ENCODE assay signal across 15 cellular contexts in the genomic region with DNA sequence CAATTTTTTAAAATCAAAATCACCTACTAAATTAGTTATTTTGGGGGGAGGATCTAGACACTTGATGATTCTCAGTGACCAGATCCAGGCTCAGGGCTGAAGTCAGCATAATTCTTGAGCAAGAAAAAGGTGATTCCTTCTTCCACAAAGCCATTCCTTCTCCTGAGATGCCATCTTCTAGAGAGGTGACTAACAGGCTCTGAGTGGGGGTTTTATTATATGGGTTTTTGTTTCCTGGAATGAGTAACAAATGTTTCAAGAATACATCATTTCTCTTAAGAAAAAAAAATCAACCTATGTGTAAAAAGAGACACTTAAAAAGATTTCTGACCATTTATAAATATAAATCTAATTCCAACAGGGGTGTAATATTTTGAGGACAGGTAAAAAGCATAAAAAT.
DNase-seq lines count a peak whose midpoint lies in the region; ATAC-seq lines count a peak whose summit lies in the region.
"Had no signal": no experiment of that assay in that cellular context is flagged by ENCODE, and none has a peak within 500 bp of the region (broad histone marks: within the 10 kb centered on the region; RNA-seq: fewer than 3 reads in every experiment).

No MANE protein-coding gene starts in this region.

- no peaks in the 10 kb centered on the region for H3K27me3 Mint-ChIP-seq in CD4-positive, alpha-beta memory T cell
- no peaks in the 10 kb centered on the region for H3K27me3 Mint-ChIP-seq in activated naive CD8-positive, alpha-beta T cell

- POLR2A ChIA-PET in CD4-positive, alpha-beta memory T cell (lab: Charles Lee; ENCODE audit: partially characterized antibody) = interaction anchor here (5.6 kb wide), 1 partner anchor 13 kb away, joined by 43 read pairs; no protein-coding TSS in a partner anchor

- peaks cover 0 to 2% (median 0%) of the 10 kb centered on the region in 8 donors for H3K9me3 Mint-ChIP-seq in CD4-positive, alpha-beta memory T cell
- H3K9me3 Mint-ChIP-seq in activated naive CD8-positive, alpha-beta T cell (ENCODE audit: low read depth) = no peaks in the 10 kb centered on the region
- H3K9me3 Mint-ChIP-seq: neural progenitor cell had no signal

- no peak for DNase-seq in CD4-positive, alpha-beta memory T cell
- DNase-seq in HS-5 (ENCODE audit: low read depth) = peak; percentile 94
- peak; percentile 69 for DNase-seq in kidney glomerular epithelial cell (lab: John Stamatoyannopoulos, UW)
- no peak for DNase-seq in NCI-H1417 treated with DMSO at 0.1 percent for 48 hours (lab: John Stamatoyannopoulos, UW)
- no peak for DNase-seq in NCI-H2227 treated with DMSO at 0.1 percent for 48 hours (lab: John Stamatoyannopoulos, UW)
- DNase-seq: activated gamma-delta T cell, cortex of kidney, NCI-H1092 treated with DMSO at 0.1 percent for 48 hours, SHP77, small intestine had no signal

- intact Hi-C loops in CD4-positive, alpha-beta memory T cell (cut with micrococcal nuclease) = loop anchor here (5.0 kb wide), 1 partner anchor 34 kb away; no protein-coding TSS in a partner anchor

- H3K27me3 ChIP-seq in CD4-positive, alpha-beta memory T cell (ENCODE audit: insufficient read depth, low read length) = no peaks in the 10 kb centered on the region
- H3K27me3 ChIP-seq: neural progenitor cell, tibial nerve had no signal

- H3K4me3 ChIP-seq in CD4-positive, alpha-beta memory T cell (ENCODE audit: low read length in 2 of 2) = no peak overlapping the region
- H3K4me3 ChIP-seq: neural progenitor cell, tibial nerve had no signal

- CTCF ChIA-PET in CD4-positive, alpha-beta memory T cell (lab: Charles Lee; ENCODE audit: partially characterized antibody) = interaction anchor here (1.2 to 4.0 kb wide), 7 partner anchors 11 to 208 kb away, joined by 3 to 85 read pairs (median 8); no protein-coding TSS in a partner anchor

- H3K36me3 Mint-ChIP-seq in CD4-positive, alpha-beta memory T cell = peaks cover 38 to 62% of the 10 kb centered on the region in 2 donors
- peaks cover 17% of the 10 kb centered on the region for H3K36me3 Mint-ChIP-seq in activated naive CD8-positive, alpha-beta T cell
- H3K36me3 Mint-ChIP-seq: neural progenitor cell had no signal

- no peaks in the 10 kb centered on the region for H3K9me3 ChIP-seq in CD4-positive, alpha-beta memory T cell (ENCODE audit: control insufficient read depth in 1 of 2, low read length in 2 of 2)
- H3K9me3 ChIP-seq: tibial nerve had no signal

- no peak overlapping the region for H3K4me3 Mint-ChIP-seq in CD4-positive, alpha-beta memory T cell
- H3K4me3 Mint-ChIP-seq in activated naive CD8-positive, alpha-beta T cell = no peak overlapping the region
- H3K4me3 Mint-ChIP-seq: neural progenitor cell had no signal

- H3K27ac Mint-ChIP-seq in CD4-positive, alpha-beta memory T cell = peak overlapping the region in 5 of 7 donors; percentile 29 to 77 (median 55)
- peak overlapping the region; percentile 65 for H3K27ac Mint-ChIP-seq in activated naive CD8-positive, alpha-beta T cell
- H3K27ac Mint-ChIP-seq: neural progenitor cell had no signal

- H3K27ac ChIP-seq in CD4-positive, alpha-beta memory T cell (ENCODE audit: low read depth, low read length) = no peak overlapping the region
- H3K27ac ChIP-seq: neural progenitor cell had no signal

- peaks cover 53% of the 10 kb centered on the region for H3K4me1 ChIP-seq in CD4-positive, alpha-beta memory T cell (ENCODE audit: insufficient read depth, low read length)

- ATAC-seq in HG02885 (IDR thresholded peaks at IDR 0.05; ENCODE audit: poor library complexity, unreplicated experiment) = no peak
- ATAC-seq: left lobe of liver had no signal

- peaks cover 21% of the 10 kb centered on the region for H3K36me3 ChIP-seq in CD4-positive, alpha-beta memory T cell (ENCODE audit: insufficient read depth, low read length)
- H3K36me3 ChIP-seq: neural progenitor cell had no signal

- peaks cover 29 to 65% (median 48%) of the 10 kb centered on the region in 4 donors for H3K4me1 Mint-ChIP-seq in CD4-positive, alpha-beta memory T cell
- peaks cover 38% of the 10 kb centered on the region for H3K4me1 Mint-ChIP-seq in activated naive CD8-positive, alpha-beta T cell (ENCODE audit: low read depth)

Comparison
In these comparisons a context has a peak if more than half of its experiments do, and no peak if none do; other contexts are left out.
1. DNase-seq: peak in HS-5 (single experiment) and kidney glomerular epithelial cell (single experiment); none in CD4-positive, alpha-beta memory T cell (0 of 5), NCI-H1417 treated with DMSO at 0.1 percent for 48 hours (single experiment) and NCI-H2227 treated with DMSO at 0.1 percent for 48 hours (single experiment).